Comparison of ENCODE assay signal across 8 cellular contexts in genomic region chr9:104094534-104095020, GRCh38. TPM values are rescaled to one million over a fixed set of nuclear protein-coding genes. Genes with fewer than 3 reads are reported as not detected.
DNase-seq lines count a peak whose midpoint lies in the region; ATAC-seq and TF ChIP-seq lines count a peak whose summit lies in the region.

No MANE protein-coding gene starts in this region.

- WGBS in heart right ventricle, 2 donors, result 0% methylated on average over 18 of the region's 18 CpGs

- peak overlapping the region; percentile 55 to 75 (median 70) for H3K4me3 ChIP-seq in heart right ventricle
- H3K4me3 ChIP-seq in fibroblast of mammary gland (ENCODE audit: control insufficient read depth, low read depth, low read length), result peak overlapping the region; percentile 74
- peak overlapping the region; percentile 80 to 87 (median 84) for H3K4me3 ChIP-seq in gastrocnemius medialis

- H3K9me3 ChIP-seq in heart right ventricle (no peaks in the 10 kb centered on the region), gastrocnemius medialis (no peaks in the 10 kb centered on the region)

- peak overlapping the region in 9 of 10 donors; percentile 92 to 99 (median 95) for H3K27ac ChIP-seq in heart right ventricle
- peak overlapping the region; percentile 87 to 98 (median 92) for H3K27ac ChIP-seq in gastrocnemius medialis

- in situ Hi-C loops in gastrocnemius medialis (cut with MboI; ENCODE audit: low sequenced_read_pairs in 4 of 4), result no loop called here

- H3K36me3 ChIP-seq in heart right ventricle, result peaks cover 0 to 9% (median 0%) of the 10 kb centered on the region in 9 donors
- no peaks in the 10 kb centered on the region for H3K36me3 ChIP-seq in gastrocnemius medialis

- no peak for TF ChIP-seq POLR2A in gastrocnemius medialis (IDR thresholded peaks at IDR 0.05)

- intact Hi-C loops in heart right ventricle (cut with DNase I) (loop anchor here in 3 of 10 donors (5.0 to 10.0 kb wide), 2 partner anchors 650 to 653 kb away; partner anchors contain the start of gene NIPSNAP3A (in 3 of the 3)), left cardiac atrium (cut with DNase I) (no loop called here), gastrocnemius medialis (cut with DNase I; ENCODE audit: low total_unique reads) (loop anchor here (5.0 kb wide), 1 partner anchor 653 kb away; the partner anchor contains the start of gene NIPSNAP3A)

- TF ChIP-seq CTCF in heart right ventricle (IDR thresholded peaks at IDR 0.05) (no peak), fibroblast of mammary gland (conservative IDR thresholded peaks at IDR 0.05; ENCODE audit: control insufficient read depth, insufficient read depth, low read depth, low read length) (no peak), gastrocnemius medialis (IDR thresholded peaks at IDR 0.05 in 4 of 5, conservative IDR thresholded peaks at IDR 0.05 in 1 of 5) (no peak)

- H3K4me1 ChIP-seq in heart right ventricle (peaks cover 4 to 39% (median 24%) of the 10 kb centered on the region in 9 donors), gastrocnemius medialis (peaks cover 28% of the 10 kb centered on the region in 2 donors)

- DNase-seq in heart right ventricle, result no peak
- no peak for DNase-seq in left cardiac atrium
- DNase-seq in RKO (ENCODE audit: low spot score), result peak; percentile 55
- peak; percentile 17 for DNase-seq in fibroblast of mammary gland (ENCODE audit: low read depth)
- no peak for DNase-seq in gastrocnemius medialis
- DNase-seq in NCI-H1048 (lab: John Stamatoyannopoulos, UW), result no peak
- DNase-seq in epidermal melanocyte (ENCODE audit: insufficient read length, low spot score), result no peak

- no peak for ATAC-seq in heart right ventricle
- ATAC-seq in left cardiac atrium, result no peak
- peak; percentile 4 for ATAC-seq in HG02938 (IDR thresholded peaks at IDR 0.05; ENCODE audit: unreplicated experiment)
- no peak for ATAC-seq in gastrocnemius medialis

- H3K27me3 ChIP-seq in heart right ventricle (no peaks in the 10 kb centered on the region), gastrocnemius medialis (no peaks in the 10 kb centered on the region)

RNA-seq across cellular contexts. Expression of gene SMC2, which starts 0.5 kb away (rescaled TPM):
- 10 to 100 TPM in 8 of 10 donors, 1 to 10 TPM in 2; 7.6 to 22.2 (median 15.2) TPM for total RNA-seq in heart right ventricle
- polyA plus RNA-seq in heart right ventricle, result 1 to 10 TPM; 1.9 to 4.0 TPM
- 10 to 100 TPM; 10.6 to 11.3 TPM for total RNA-seq in left cardiac atrium
- 1 to 10 TPM; 2.5 to 6.2 (median 4.6) TPM for total RNA-seq in gastrocnemius medialis

Comparison
In these comparisons a context has a peak if more than half of its experiments do, and no peak if none do; other contexts are left out.
1. DNase-seq: peak in RKO (single experiment) and fibroblast of mammary gland (single experiment); none in heart right ventricle (0 of 2), left cardiac atrium (single experiment), gastrocnemius medialis (0 of 2), NCI-H1048 (single experiment) and epidermal melanocyte (single experiment).
2. Peak in every context shown above with its lines, with median percentiles within 50 percentile points of each other: H3K4me3 ChIP-seq.